Comparison of ENCODE assay signal across 9 cellular contexts in the genomic region with DNA sequence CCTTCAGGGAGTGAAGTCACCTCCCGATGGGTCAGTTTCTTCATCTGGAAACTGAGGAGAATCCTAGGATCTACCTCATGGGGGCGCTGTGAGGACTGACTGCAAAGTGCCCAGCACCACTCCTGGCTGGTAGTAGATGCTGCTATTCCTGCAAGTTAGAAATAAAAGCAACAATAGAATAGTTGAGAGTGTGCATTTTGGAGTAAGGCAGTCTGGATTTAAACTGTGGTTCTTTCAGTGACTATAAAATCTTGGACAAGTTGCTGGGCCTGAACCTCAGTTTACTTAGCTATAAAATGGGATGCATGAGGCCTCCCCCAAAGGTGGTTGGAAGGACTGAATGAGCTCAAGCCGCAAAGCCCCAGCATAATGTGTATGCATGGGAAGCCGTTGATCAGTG.
DNase-seq lines count a peak whose midpoint lies in the region; ATAC-seq, FAIRE-seq and TF ChIP-seq lines count a peak whose summit lies in the region.
"Had no signal": no experiment of that assay in that cellular context is flagged by ENCODE, and none has a peak within 500 bp of the region (broad histone marks: within the 10 kb centered on the region; RNA-seq: fewer than 3 reads in every experiment).

No MANE protein-coding gene starts in this region.

- H3K79me1 ChIP-seq in IMR-90 (ENCODE audit: low read depth in 1 of 2, low read length in 2 of 2) (no peaks in the 10 kb centered on the region), neuronal stem cell (ENCODE audit: low read depth, low read length) (no peaks in the 10 kb centered on the region)

- H3K9ac ChIP-seq in IMR-90 (ENCODE audit: low read depth, low read length) (no peak overlapping the region), keratinocyte (ENCODE audit: control insufficient read depth, extremely low read depth, insufficient read depth, low read length) (no peak overlapping the region), neuronal stem cell (ENCODE audit: low read depth, low read length, poor library complexity) (no peak overlapping the region)

- intact Hi-C loops in IMR-90 (cut with micrococcal nuclease) = no loop called here

- H3K4me1 ChIP-seq in BE2C (peaks cover 14% of the 10 kb centered on the region), IMR-90 (ENCODE audit: control insufficient read depth, insufficient read depth, low read length) (no peaks in the 10 kb centered on the region), keratinocyte (ENCODE audit: control insufficient read depth, extremely low read depth, insufficient read depth, low read length) (no peaks in the 10 kb centered on the region), neuronal stem cell (ENCODE audit: control insufficient read depth in 2 of 2, insufficient read depth in 1 of 2, low read depth in 1 of 2, low read length in 2 of 2) (peaks cover 6 to 12% of the 10 kb centered on the region in 2 donors)

- H3K4ac ChIP-seq in IMR-90 (ENCODE audit: low read depth, low read length) = no peak overlapping the region
- no peak overlapping the region for H3K4ac ChIP-seq in neuronal stem cell (ENCODE audit: low read length)

- H2BK20ac ChIP-seq in IMR-90 (ENCODE audit: low read depth, low read length) = no peak overlapping the region

- TF ChIP-seq RAD21 in IMR-90 (IDR thresholded peaks at IDR 0.05; ENCODE audit: low read length) = peak; percentile 17; the same call in 1 of the 2 replicates

- H2AK5ac ChIP-seq in IMR-90 (ENCODE audit: low read depth, low read length) = no peak overlapping the region
- H2AK5ac ChIP-seq in neuronal stem cell (ENCODE audit: low read depth, low read length) = no peak overlapping the region

- no TSS peak for BruUV-seq in IMR-90 (replicated peaks; lab: Mats Ljungman, UMichigan)

- dilution Hi-C loops in IMR-90 (cut with HindIII; ENCODE audit: low sequenced_read_pairs, unreplicated experiment) = no loop called here
- dilution Hi-C loops in keratinocyte (cut with MboI; ENCODE audit: extremely low pct_ligation_motif_present, low sequenced_read_pairs) = no loop called here

- no peak for ATAC-seq in IMR-90 (ENCODE audit: low read depth)

- in situ Hi-C loops in IMR-90 (cut with MboI; ENCODE audit: low sequenced_read_pairs) = no loop called here

- no peak overlapping the region for H3K14ac ChIP-seq in IMR-90 (replicated peaks; ENCODE audit: low read depth, low read length)
- no peak overlapping the region for H3K14ac ChIP-seq in neuronal stem cell (ENCODE audit: low read length)

- H3K18ac ChIP-seq in IMR-90 (ENCODE audit: low read depth, low read length) (no peak overlapping the region), neuronal stem cell (ENCODE audit: low read length) (no peak overlapping the region)

- POLR2A ChIA-PET in IMR-90 (lab: Charles Lee; ENCODE audit: unreplicated experiment) = no interaction called here

- no peak overlapping the region for H2BK120ac ChIP-seq in IMR-90 (ENCODE audit: low read depth, low read length)
- no peak overlapping the region for H2BK120ac ChIP-seq in neuronal stem cell (ENCODE audit: low read depth, low read length)

- H2AFZ ChIP-seq in IMR-90 (replicated peaks; ENCODE audit: low read length, poor library complexity) = no peak overlapping the region
- no peak overlapping the region for H2AFZ ChIP-seq in keratinocyte (ENCODE audit: control insufficient read depth, low read length)
- H2AFZ ChIP-seq in neuronal stem cell (ENCODE audit: low read length) = no peak overlapping the region

- no peaks in the 10 kb centered on the region for H3K9me3 ChIP-seq in BE2C
- H3K9me3 ChIP-seq in IMR-90 (ENCODE audit: control insufficient read depth, insufficient read depth, low read length) = peaks cover 2% of the 10 kb centered on the region
- H3K9me3 ChIP-seq in keratinocyte (ENCODE audit: control insufficient read depth, low read depth, low read length) = no peaks in the 10 kb centered on the region
- H3K9me3 ChIP-seq in neuronal stem cell (replicated peaks in 1 of 2; ENCODE audit: control insufficient read depth in 2 of 2, insufficient read depth in 1 of 2, low read depth in 1 of 2, low read length in 2 of 2) = no peaks in the 10 kb centered on the region

- H2BK5ac ChIP-seq in IMR-90 (ENCODE audit: low read depth, low read length, poor library complexity, severe bottlenecking) = no peak overlapping the region
- H2BK5ac ChIP-seq in neuronal stem cell (ENCODE audit: low read length) = no peak overlapping the region

- no peak overlapping the region for H2AK9ac ChIP-seq in IMR-90 (replicated peaks; ENCODE audit: low read depth, low read length, poor library complexity)

- TF ChIP-seq CTCF in BE2C (IDR thresholded peaks at IDR 0.05; ENCODE audit: low read depth, low read length) = peak; percentile 54
- no peak; the same call in 1 of the 2 replicates for TF ChIP-seq CTCF in IMR-90 (conservative IDR thresholded peaks at IDR 0.05; ENCODE audit: low read depth, low read length)
- peak; percentile 44 to 62 (median 62) for TF ChIP-seq CTCF in keratinocyte (optimal IDR thresholded peaks at IDR 0.05 in 1 of 3, IDR thresholded peaks at IDR 0.05 in 1 of 3, conservative IDR thresholded peaks at IDR 0.05 in 1 of 3; ENCODE audit: extremely low read depth in 1 of 3, insufficient read depth in 2 of 3, low read length in 3 of 3)

- no peak overlapping the region for H3K56ac ChIP-seq in IMR-90 (ENCODE audit: extremely low read depth, insufficient read depth, low read length)

- H3K36me3 ChIP-seq in BE2C (no peaks in the 10 kb centered on the region), IMR-90 (ENCODE audit: control insufficient read depth, insufficient read depth, low read length) (no peaks in the 10 kb centered on the region), keratinocyte (ENCODE audit: control insufficient read depth in 2 of 2, extremely low read depth in 1 of 2, insufficient read depth in 2 of 2, low read length in 2 of 2) (no peaks in the 10 kb centered on the region), neuronal stem cell (replicated peaks in 1 of 2; ENCODE audit: control insufficient read depth in 2 of 2, insufficient read depth in 2 of 2, low read length in 2 of 2) (no peaks in the 10 kb centered on the region)

- peak; percentile 46 for DNase-seq in BE2C
- DNase-seq in IMR-90 = no peak
- peak; percentile 70 for DNase-seq in activated CD8-positive, alpha-beta memory T cell treated with anti-CD3 and anti-CD28 coated beads, Interleukin-2, amount 50 U/mL, for 48 hours
- no peak for DNase-seq in keratinocyte (ENCODE audit: low read depth, low spot score)
- DNase-seq in DMS153 treated with DMSO at 0.1 percent for 48 hours (lab: John Stamatoyannopoulos, UW; ENCODE audit: unreplicated experiment) = no peak
- DNase-seq in anterior cingulate cortex (lab: John Stamatoyannopoulos, UW) = no peak
- no peak for DNase-seq in neuronal stem cell (ENCODE audit: low spot score)
- no peak for DNase-seq in ecto neural progenitor cell (ENCODE audit: low spot score)

- H4K91ac ChIP-seq in IMR-90 (ENCODE audit: insufficient read depth, low read depth, low read length) (no peak overlapping the region), neuronal stem cell (ENCODE audit: low read depth, low read length, poor library complexity) (no peak overlapping the region)

- H3K9me1 ChIP-seq in IMR-90 (ENCODE audit: insufficient read depth, low read length) = no peaks in the 10 kb centered on the region
- no peaks in the 10 kb centered on the region for H3K9me1 ChIP-seq in keratinocyte (ENCODE audit: control insufficient read depth, extremely low read depth, insufficient read depth, low read length)

- no peak for TF ChIP-seq POLR2A in IMR-90 (IDR thresholded peaks at IDR 0.05; ENCODE audit: low read depth, low read length)

- WGBS in IMR-90 (ENCODE audit: extremely low coverage in 2 of 2, insufficient read length in 1 of 2), 2 experiments = 50% methylated on average over 2 of the region's 4 CpGs; no CpG with 5 or more reads in 1 of the 2 experiments
- WGBS in neuronal stem cell (ENCODE audit: extremely low coverage in 2 of 2, insufficient read length in 2 of 2, insufficient replicate concordance in 1 of 2), 2 donors = no CpG with 5 or more reads among the region's 4 CpGs

- no peak for FAIRE-seq in keratinocyte (lab: Jason Lieb, UNC)
- FAIRE-seq: GM12892 had no signal

- H3K4me3 ChIP-seq in BE2C (ENCODE audit: low read depth, low read length) = no peak overlapping the region
- no peak overlapping the region for H3K4me3 ChIP-seq in IMR-90 (ENCODE audit: insufficient read depth, low read depth, low read length)
- no peak overlapping the region for H3K4me3 ChIP-seq in keratinocyte (ENCODE audit: control insufficient read depth in 2 of 3, extremely low read depth in 1 of 3, insufficient read depth in 2 of 3, low read depth in 1 of 3, low read length in 3 of 3)
- no peak overlapping the region for H3K4me3 ChIP-seq in neuronal stem cell (ENCODE audit: low read length in 2 of 2)

- CTCF ChIA-PET in IMR-90 (lab: Yijun Ruan, JAX) = interaction anchor here (0.8 kb wide), 1 partner anchor 16 kb away, joined by 3 read pairs; no protein-coding TSS in a partner anchor

- H3K23ac ChIP-seq in IMR-90 (ENCODE audit: low read depth, low read length) (no peak overlapping the region), neuronal stem cell (ENCODE audit: low read depth, low read length, poor library complexity) (no peak overlapping the region)

- no peaks in the 10 kb centered on the region for H4K20me1 ChIP-seq in IMR-90 (ENCODE audit: insufficient read depth, low read length)
- H4K20me1 ChIP-seq in keratinocyte (ENCODE audit: control insufficient read depth, extremely low read depth, insufficient read depth, low read length) = no peaks in the 10 kb centered on the region

- H4K8ac ChIP-seq in IMR-90 (ENCODE audit: low read depth in 2 of 2, low read length in 2 of 2) = no peak overlapping the region
- no peak overlapping the region for H4K8ac ChIP-seq in neuronal stem cell (ENCODE audit: low read depth, low read length)

- no peak overlapping the region for H2BK12ac ChIP-seq in neuronal stem cell (ENCODE audit: low read length)

- H2BK15ac ChIP-seq in IMR-90 (ENCODE audit: low read depth, low read length) (no peak overlapping the region), neuronal stem cell (ENCODE audit: low read length) (no peak overlapping the region)

- no peak overlapping the region for H3K4me2 ChIP-seq in IMR-90 (ENCODE audit: low read depth, low read length)
- no peak overlapping the region for H3K4me2 ChIP-seq in keratinocyte (ENCODE audit: control insufficient read depth, extremely low read depth, insufficient read depth, low read depth, low read length)
- no peak overlapping the region for H3K4me2 ChIP-seq in neuronal stem cell (ENCODE audit: insufficient read depth, low read length, poor library complexity, severe bottlenecking)

- H3K27ac ChIP-seq in IMR-90 (ENCODE audit: insufficient read depth, low read length) = no peak overlapping the region
- H3K27ac ChIP-seq in keratinocyte (ENCODE audit: control insufficient read depth, insufficient read depth, low read length) = no peak overlapping the region
- H3K27ac ChIP-seq in neuronal stem cell (replicated peaks; ENCODE audit: low read length) = no peak overlapping the region

- H4K5ac ChIP-seq in IMR-90 (ENCODE audit: low read depth, low read length) = no peak overlapping the region

- no peaks in the 10 kb centered on the region for H3K27me3 ChIP-seq in BE2C
- no peaks in the 10 kb centered on the region; the same call in 1 of the 2 replicates for H3K27me3 ChIP-seq in IMR-90 (ENCODE audit: control insufficient read depth, insufficient read depth, low read length)
- H3K27me3 ChIP-seq in keratinocyte (ENCODE audit: control insufficient read depth, extremely low read depth, insufficient read depth, low read length) = no peaks in the 10 kb centered on the region
- H3K27me3 ChIP-seq in neuronal stem cell (ENCODE audit: control insufficient read depth in 3 of 3, insufficient read depth in 3 of 3, low read depth in 1 of 3, low read length in 3 of 3) = no peaks in the 10 kb centered on the region

- H3K79me2 ChIP-seq in keratinocyte (ENCODE audit: control insufficient read depth, insufficient read depth, low read length) = no peaks in the 10 kb centered on the region

Comparison
In these comparisons a context has a peak if more than half of its experiments do, and no peak if none do; other contexts are left out.
1. DNase-seq: peak in BE2C (single experiment) and activated CD8-positive, alpha-beta memory T cell treated with anti-CD3 and anti-CD28 coated beads, Interleukin-2, amount 50 U/mL, for 48 hours (single experiment); none in IMR-90 (single experiment), keratinocyte (single experiment), DMS153 treated with DMSO at 0.1 percent for 48 hours (single experiment), anterior cingulate cortex (0 of 58), neuronal stem cell (single experiment) and ecto neural progenitor cell (single experiment).